In the genomic region with DNA sequence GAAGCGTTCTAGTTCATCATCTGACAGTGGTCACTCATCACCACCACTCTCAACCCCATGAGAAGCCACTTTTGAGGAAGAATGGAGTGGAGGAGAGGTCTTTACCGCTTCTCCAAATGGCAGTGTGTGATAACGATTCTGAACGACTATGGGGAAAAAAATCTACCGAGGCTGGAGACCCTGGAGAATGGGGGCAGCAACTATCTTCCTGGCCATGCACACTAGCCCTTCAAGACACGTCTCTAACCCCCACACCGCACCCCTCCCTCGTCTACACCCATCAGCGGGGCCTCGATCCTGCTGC, we compare ENCODE assay signal across 8 cellular contexts. TPM values are rescaled to one million over a fixed set of nuclear protein-coding genes. Genes with fewer than 3 reads are reported as not detected.
DNase-seq lines count a peak whose midpoint lies in the region; ATAC-seq, FAIRE-seq and TF ChIP-seq lines count a peak whose summit lies in the region.

No MANE protein-coding gene starts in this region.

- H3K9me3 ChIP-seq in CD4-positive, alpha-beta memory T cell (ENCODE audit: control insufficient read depth in 1 of 2, low read length in 2 of 2), result no peaks in the 10 kb centered on the region
- no peaks in the 10 kb centered on the region for H3K9me3 ChIP-seq in small intestine (ENCODE audit: control insufficient read depth, low read depth)

- ATAC-seq in activated T-helper 17 cell treated with anti-CD3 and anti-CD28 coated beads, Interleukin-2, amount 50 U/mL, for 72 hours (replicated peaks), result peak; percentile 56
- ATAC-seq in GM21390 (IDR thresholded peaks at IDR 0.05; ENCODE audit: unreplicated experiment), result no peak

- peaks cover 9 to 33% of the 10 kb centered on the region in 2 donors for H3K36me3 Mint-ChIP-seq in CD4-positive, alpha-beta memory T cell
- H3K36me3 Mint-ChIP-seq in HFFc6 (ENCODE audit: low read depth), result peaks cover 15% of the 10 kb centered on the region
- peaks cover 38% of the 10 kb centered on the region for H3K36me3 Mint-ChIP-seq in activated T-helper 17 cell treated with anti-CD3 and anti-CD28 coated beads, Interleukin-2, amount 50 U/mL, for 72 hours (ENCODE audit: low read depth)

- no peaks in the 10 kb centered on the region for H3K27me3 Mint-ChIP-seq in CD4-positive, alpha-beta memory T cell
- H3K27me3 Mint-ChIP-seq in HFFc6 (ENCODE audit: insufficient read depth), result peaks cover 1% of the 10 kb centered on the region; the same call in 1 of the 2 replicates
- H3K27me3 Mint-ChIP-seq in activated T-helper 17 cell treated with anti-CD3 and anti-CD28 coated beads, Interleukin-2, amount 50 U/mL, for 72 hours, result no peaks in the 10 kb centered on the region

- no peak for TF ChIP-seq CTCF in HFFc6 (IDR thresholded peaks at IDR 0.05)

- H3K36me3 ChIP-seq in CD4-positive, alpha-beta memory T cell (ENCODE audit: insufficient read depth, low read length), result peaks cover 13% of the 10 kb centered on the region
- H3K36me3 ChIP-seq in small intestine (ENCODE audit: control insufficient read depth in 2 of 2, insufficient read depth in 2 of 2, low read length in 2 of 2), result peaks cover under 1 to 5% of the 10 kb centered on the region in 2 donors

- peaks cover 20 to 41% (median 31%) of the 10 kb centered on the region in 4 donors for H3K4me1 Mint-ChIP-seq in CD4-positive, alpha-beta memory T cell
- H3K4me1 Mint-ChIP-seq in HFFc6 (ENCODE audit: low read depth), result peaks cover 18% of the 10 kb centered on the region
- peaks cover 11% of the 10 kb centered on the region for H3K4me1 Mint-ChIP-seq in activated T-helper 17 cell treated with anti-CD3 and anti-CD28 coated beads, Interleukin-2, amount 50 U/mL, for 72 hours

- POLR2A ChIA-PET in CD4-positive, alpha-beta memory T cell (lab: Charles Lee; ENCODE audit: partially characterized antibody), result interaction anchor here (6.2 kb wide), 1 partner anchor 26 kb away, joined by 83 read pairs; a partner anchor contains a TSS

- H3K27me3 ChIP-seq in CD4-positive, alpha-beta memory T cell (ENCODE audit: insufficient read depth, low read length), result no peaks in the 10 kb centered on the region
- no peaks in the 10 kb centered on the region for H3K27me3 ChIP-seq in small intestine (ENCODE audit: control insufficient read depth in 2 of 2, insufficient read depth in 2 of 2, low read length in 2 of 2)

- peak overlapping the region; percentile 97 for H3K4me3 ChIP-seq in CD4-positive, alpha-beta memory T cell (ENCODE audit: low read length in 2 of 2)
- peak overlapping the region; percentile 58 to 78 for H3K4me3 ChIP-seq in small intestine (ENCODE audit: low read depth in 1 of 2, low read length in 2 of 2)

- H3K27ac ChIP-seq in CD4-positive, alpha-beta memory T cell (ENCODE audit: low read depth, low read length), result peak overlapping the region; percentile 79
- H3K27ac ChIP-seq in small intestine (ENCODE audit: low read depth in 1 of 2, low read length in 1 of 2), result peak overlapping the region; percentile 34 to 78

- peak overlapping the region; percentile 91 to 97 (median 94) for H3K4me3 Mint-ChIP-seq in CD4-positive, alpha-beta memory T cell
- peak overlapping the region; percentile 96 for H3K4me3 Mint-ChIP-seq in HFFc6
- H3K4me3 Mint-ChIP-seq in activated T-helper 17 cell treated with anti-CD3 and anti-CD28 coated beads, Interleukin-2, amount 50 U/mL, for 72 hours, result peak overlapping the region; percentile 86

- H3K27ac Mint-ChIP-seq in CD4-positive, alpha-beta memory T cell, result peak overlapping the region; percentile 88 to 98 (median 98)
- H3K27ac Mint-ChIP-seq in HFFc6, result peak overlapping the region; percentile 90
- peak overlapping the region; percentile 87 for H3K27ac Mint-ChIP-seq in activated T-helper 17 cell treated with anti-CD3 and anti-CD28 coated beads, Interleukin-2, amount 50 U/mL, for 72 hours

- CTCF ChIA-PET in CD4-positive, alpha-beta memory T cell (lab: Charles Lee; ENCODE audit: partially characterized antibody), result no interaction called here

- peaks cover 21% of the 10 kb centered on the region for H3K4me1 ChIP-seq in CD4-positive, alpha-beta memory T cell (ENCODE audit: insufficient read depth, low read length)
- H3K4me1 ChIP-seq in small intestine (ENCODE audit: control insufficient read depth in 2 of 2, insufficient read depth in 1 of 2, low read depth in 1 of 2, low read length in 1 of 2), result peaks cover 0 to 5% of the 10 kb centered on the region in 2 donors

- 0 to 1% (median 0%) methylated on average over 10 of the region's 10 CpGs for WGBS in small intestine, 3 donors

- H3K9me3 Mint-ChIP-seq in CD4-positive, alpha-beta memory T cell, result no peaks in the 10 kb centered on the region
- H3K9me3 Mint-ChIP-seq in HFFc6, result no peaks in the 10 kb centered on the region
- H3K9me3 Mint-ChIP-seq in activated T-helper 17 cell treated with anti-CD3 and anti-CD28 coated beads, Interleukin-2, amount 50 U/mL, for 72 hours, result no peaks in the 10 kb centered on the region

- no peak for DNase-seq in CD4-positive, alpha-beta memory T cell
- DNase-seq in HFFc6, result no peak
- DNase-seq in hepatic stellate cell (ENCODE audit: low spot score), result peak; percentile 75
- no peak for DNase-seq in small intestine
- DNase-seq in NCI-H1105 treated with DMSO at 0.1 percent for 48 hours (lab: John Stamatoyannopoulos, UW), result no peak
- no peak for DNase-seq in DMS 273 (lab: John Stamatoyannopoulos, UW; ENCODE audit: unreplicated experiment)

- intact Hi-C loops in CD4-positive, alpha-beta memory T cell (cut with micrococcal nuclease), result loop anchor here (2.0 to 5.0 kb wide), 4 partner anchors 46 to 168 kb away; a partner anchor contains a TSS

- no peak for FAIRE-seq in small intestine (lab: Jason Lieb, UNC)

RNA-seq across cellular contexts. Expression of a gene that starts 0.4 kb away (rescaled TPM):
- total RNA-seq in CD4-positive, alpha-beta memory T cell, result 10 to 100 TPM; 82.3 to 83.5 TPM
- 100 to 1,000 TPM in 1 of 2 donors, 10 to 100 TPM in 1; 73.0 to 122 TPM for polyA plus RNA-seq in CD4-positive, alpha-beta memory T cell
- 10 to 100 TPM; 19.7 to 26.8 (median 21.7) TPM for total RNA-seq in HFFc6 (2021; fragmentation: NEBNext Ultra II Directional; extraction: Animal tissue kit (Norgen Biotek cat#: 25700))
- 10 to 100 TPM; 13.4 to 25.6 TPM for total RNA-seq in activated T-helper 17 cell treated with anti-CD3 and anti-CD28 coated beads, Interleukin-2, amount 50 U/mL, for 72 hours
- 10 to 100 TPM; 29.3 to 30.9 (median 30.0) TPM for polyA plus RNA-seq in small intestine

RNA-seq across cellular contexts. Expression of a gene that starts 15.3 kb away (rescaled TPM):
- 10 to 100 TPM; 13.9 to 16.3 TPM for total RNA-seq in CD4-positive, alpha-beta memory T cell
- under 1 TPM in 1 of 2 donors, not detected in 1; 0.25 TPM for polyA plus RNA-seq in CD4-positive, alpha-beta memory T cell
- not detected for total RNA-seq in HFFc6 (2021; fragmentation: NEBNext Ultra II Directional; extraction: Animal tissue kit (Norgen Biotek cat#: 25700))
- 1 to 10 TPM in 1 of 2 donors, under 1 TPM in 1; 0.78 to 2.6 TPM for total RNA-seq in activated T-helper 17 cell treated with anti-CD3 and anti-CD28 coated beads, Interleukin-2, amount 50 U/mL, for 72 hours
- polyA plus RNA-seq in small intestine, result 1 to 10 TPM; 2.6 to 5.9 (median 4.5) TPM

RNA-seq across cellular contexts. Expression of a gene that starts 26.6 kb away (rescaled TPM):
- total RNA-seq in CD4-positive, alpha-beta memory T cell, result 10 to 100 TPM; 88.6 to 88.7 TPM
- 10 to 100 TPM; 14.4 to 45.8 TPM for polyA plus RNA-seq in CD4-positive, alpha-beta memory T cell
- 10 to 100 TPM; 32.8 to 43.9 (median 41.1) TPM for total RNA-seq in HFFc6 (2021; fragmentation: NEBNext Ultra II Directional; extraction: Animal tissue kit (Norgen Biotek cat#: 25700))
- 10 to 100 TPM; 80.6 to 88.7 TPM for total RNA-seq in activated T-helper 17 cell treated with anti-CD3 and anti-CD28 coated beads, Interleukin-2, amount 50 U/mL, for 72 hours
- polyA plus RNA-seq in small intestine, result 10 to 100 TPM; 26.2 to 38.2 (median 31.0) TPM

RNA-seq across cellular contexts. Expression of a gene that starts 26.8 kb away (rescaled TPM):
- 10 to 100 TPM; 10.2 to 11.1 TPM for total RNA-seq in CD4-positive, alpha-beta memory T cell
- polyA plus RNA-seq in CD4-positive, alpha-beta memory T cell, result 10 to 100 TPM in 1 of 2 donors, 1 to 10 TPM in 1; 5.4 to 11.9 TPM
- total RNA-seq in HFFc6 (2021; fragmentation: NEBNext Ultra II Directional; extraction: Animal tissue kit (Norgen Biotek cat#: 25700)), result not detected
- total RNA-seq in activated T-helper 17 cell treated with anti-CD3 and anti-CD28 coated beads, Interleukin-2, amount 50 U/mL, for 72 hours, result 1 to 10 TPM; 3.1 to 4.5 TPM
- 1 to 10 TPM; 6.2 to 8.8 (median 7.8) TPM for polyA plus RNA-seq in small intestine

RNA-seq across cellular contexts. Expression of a gene that starts 38.1 kb away (rescaled TPM):
- 1 to 10 TPM; 1.3 to 1.5 TPM for total RNA-seq in CD4-positive, alpha-beta memory T cell
- polyA plus RNA-seq in CD4-positive, alpha-beta memory T cell, result under 1 TPM; 0.61 to 0.69 TPM
- total RNA-seq in HFFc6 (2021; fragmentation: NEBNext Ultra II Directional; extraction: Animal tissue kit (Norgen Biotek cat#: 25700)), result 1 to 10 TPM; 2.6 to 4.6 (median 3.8) TPM
- 1 to 10 TPM in 1 of 2 donors, under 1 TPM in 1; 0.41 to 1.4 TPM for total RNA-seq in activated T-helper 17 cell treated with anti-CD3 and anti-CD28 coated beads, Interleukin-2, amount 50 U/mL, for 72 hours
- polyA plus RNA-seq in small intestine, result 1 to 10 TPM in 1 of 3 donors, not detected in 2; 3.4 TPM

Comparison
In these comparisons a context has a peak if more than half of its experiments do, and no peak if none do; other contexts are left out.
1. RNA of a gene that starts 15.3 kb away (total RNA-seq): 13.9 to 16.3 TPM in CD4-positive, alpha-beta memory T cell; 0.78 to 2.6 TPM in activated T-helper 17 cell treated with anti-CD3 and anti-CD28 coated beads, Interleukin-2, amount 50 U/mL, for 72 hours and not detected in HFFc6; every median in the first group is over 4 times any median in the second.
2. Peak in every context shown above with its lines, with median percentiles within 50 percentile points of each other: H3K27ac Mint-ChIP-seq and H3K4me3 Mint-ChIP-seq.